8 cellular contexts compared by ENCODE assay signal in the genomic region with DNA sequence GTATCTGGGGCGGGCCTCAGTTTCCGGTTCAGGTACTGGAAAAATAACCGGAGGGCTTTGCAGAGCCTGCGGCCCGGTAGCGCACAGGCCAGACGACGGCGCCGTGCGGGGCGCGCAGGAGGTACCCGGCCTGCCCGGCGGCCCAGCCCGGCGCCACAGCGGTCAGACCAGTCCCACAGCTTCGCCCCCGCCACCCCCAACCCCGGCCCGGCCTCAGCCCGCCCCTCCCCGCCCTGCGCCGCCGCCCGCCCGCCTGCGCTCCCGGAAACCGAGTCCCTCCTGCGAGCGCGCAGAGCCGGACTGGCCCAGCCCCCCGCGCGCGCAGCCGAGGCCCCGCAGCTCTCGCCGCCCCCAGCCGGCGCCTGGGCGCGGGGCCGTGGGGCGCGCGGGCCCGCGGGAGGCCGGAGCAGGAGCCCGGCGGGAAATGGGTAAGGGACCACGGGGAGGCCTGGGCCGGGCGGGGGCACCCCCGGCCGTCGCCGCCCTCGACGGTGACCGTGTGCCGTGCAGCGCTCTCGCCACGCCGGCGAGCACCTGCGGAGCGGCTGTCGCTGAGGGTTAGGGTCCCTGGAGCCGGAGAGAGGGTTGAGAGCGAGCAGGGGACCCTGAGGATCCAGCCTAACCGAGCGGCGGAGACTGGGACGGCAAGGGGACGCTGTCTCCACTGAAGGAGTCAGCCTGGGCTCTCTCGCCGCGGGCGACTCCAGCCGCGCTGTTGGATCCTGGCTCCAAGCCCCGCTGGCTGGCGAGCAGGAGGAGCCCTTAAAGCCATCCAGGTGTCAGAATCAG. TPM values are rescaled to one million over a fixed set of nuclear protein-coding genes. Genes with fewer than 3 reads are reported as not detected.
A peak's percentile ranks its signal among the peaks of the same experiment; 100 is the strongest.
DNase-seq lines count a peak whose midpoint lies in the region; ATAC-seq and TF ChIP-seq lines count a peak whose summit lies in the region.

No MANE protein-coding gene starts in this region.

- BruUV-seq in mammary epithelial cell (replicated peaks; lab: Mats Ljungman, UMichigan): no TSS peak

- peak overlapping the region; percentile 90 for H2AFZ ChIP-seq in mammary epithelial cell (ENCODE audit: low read depth, low read length)

- H3K27me3 ChIP-seq in mammary epithelial cell (ENCODE audit: insufficient read depth, low read length) (no peaks in the 10 kb centered on the region), liver (ENCODE audit: control insufficient read depth in 4 of 4, insufficient read depth in 4 of 4, low read length in 3 of 4) (no peaks in the 10 kb centered on the region), subcutaneous abdominal adipose tissue (ENCODE audit: control insufficient read depth in 5 of 5, insufficient read depth in 4 of 5, low read length in 5 of 5) (peaks cover 6 to 19% (median 14%) of the 10 kb centered on the region in 5 donors)

- dilution Hi-C loops in mammary epithelial cell (cut with HindIII; ENCODE audit: low sequenced_read_pairs): loop anchor here (5.0 kb wide), 1 partner anchor 90 kb away; no protein-coding TSS in a partner anchor

- ATAC-seq in HG03135 (IDR thresholded peaks at IDR 0.05; ENCODE audit: unreplicated experiment) (peak; percentile 62), GM18517 (IDR thresholded peaks at IDR 0.05; ENCODE audit: unreplicated experiment) (no peak)

- H4K20me1 ChIP-seq in mammary epithelial cell (ENCODE audit: insufficient read depth, low read length): no peaks in the 10 kb centered on the region

- peak overlapping the region; percentile 79 for H3K27ac ChIP-seq in mammary epithelial cell (ENCODE audit: insufficient read depth, low read depth, low read length)
- H3K27ac ChIP-seq in liver (ENCODE audit: low read depth in 1 of 2, low read length in 2 of 2): peak overlapping the region; percentile 95 to 96
- no peak overlapping the region for H3K27ac ChIP-seq in subcutaneous abdominal adipose tissue (ENCODE audit: low read depth, low read length)

- intact Hi-C loops in mammary epithelial cell (cut with micrococcal nuclease): loop anchor here (2.0 kb wide), 1 partner anchor 41 kb away; no protein-coding TSS in a partner anchor

- H3K4me1 ChIP-seq in mammary epithelial cell (ENCODE audit: insufficient read depth, low read length) (peaks cover 28% of the 10 kb centered on the region), liver (ENCODE audit: control insufficient read depth in 4 of 4, insufficient read depth in 4 of 4, low read length in 3 of 4) (peaks cover 2 to 42% (median 22%) of the 10 kb centered on the region in 4 donors), subcutaneous abdominal adipose tissue (ENCODE audit: control insufficient read depth in 5 of 5, insufficient read depth in 5 of 5, low read length in 5 of 5) (peaks cover 0 to 6% (median 0%) of the 10 kb centered on the region in 5 donors)

- H3K9ac ChIP-seq in mammary epithelial cell (ENCODE audit: insufficient read depth, low read length): peak overlapping the region; percentile 69
- peak overlapping the region; percentile 91 to 95 for H3K9ac ChIP-seq in liver (ENCODE audit: low read depth in 1 of 2, low read length in 2 of 2)
- H3K9ac ChIP-seq in subcutaneous abdominal adipose tissue (ENCODE audit: low read length in 5 of 5): no peak overlapping the region

- H3K4me2 ChIP-seq in mammary epithelial cell (ENCODE audit: insufficient read depth, low read depth, low read length): peak overlapping the region; percentile 92

- in situ Hi-C loops in mammary epithelial cell (cut with MboI; ENCODE audit: low sequenced_read_pairs in 2 of 2): no loop called here

- peaks cover 31% of the 10 kb centered on the region for H3K79me2 ChIP-seq in mammary epithelial cell (ENCODE audit: insufficient read depth, low read length)

- H3K36me3 ChIP-seq in mammary epithelial cell (ENCODE audit: insufficient read depth, low read length): no peaks in the 10 kb centered on the region
- no peaks in the 10 kb centered on the region for H3K36me3 ChIP-seq in liver (ENCODE audit: control insufficient read depth in 4 of 4, insufficient read depth in 3 of 4, low read depth in 1 of 4, low read length in 3 of 4)
- H3K36me3 ChIP-seq in subcutaneous abdominal adipose tissue (ENCODE audit: control insufficient read depth in 5 of 5, insufficient read depth in 5 of 5, low read length in 5 of 5): no peaks in the 10 kb centered on the region

- H3K4me3 ChIP-seq in mammary epithelial cell (replicated peaks in 1 of 3; ENCODE audit: insufficient read depth in 1 of 3, low read depth in 2 of 3, low read length in 3 of 3): peak overlapping the region; percentile 52 to 76 (median 62)
- H3K4me3 ChIP-seq in liver (ENCODE audit: low read depth in 1 of 3, low read length in 3 of 3): peak overlapping the region; percentile 91 to 96 (median 95)
- H3K4me3 ChIP-seq in subcutaneous abdominal adipose tissue (ENCODE audit: low read depth in 1 of 5, low read length in 5 of 5): peak overlapping the region in 4 of 5 donors; percentile 19 to 46 (median 30)

- DNase-seq in NCI-H748 (lab: John Stamatoyannopoulos, UW; ENCODE audit: unreplicated experiment): peak; percentile 63
- DNase-seq in NCI-H748 treated with DMSO at 0.1 percent for 48 hours (lab: John Stamatoyannopoulos, UW): no peak
- DNase-seq in RKO (ENCODE audit: low spot score): peak; percentile 62
- DNase-seq in mammary epithelial cell: peak; percentile 55

- TF ChIP-seq CTCF in mammary epithelial cell (conservative IDR thresholded peaks at IDR 0.05 in 1 of 2, IDR thresholded peaks at IDR 0.05 in 1 of 2; ENCODE audit: extremely low read depth in 1 of 2, insufficient read depth in 1 of 2, low read depth in 1 of 2, low read length in 2 of 2) (no peak), liver (IDR thresholded peaks at IDR 0.05; ENCODE audit: low read depth, low read length, missing input control) (no peak)

- 4% methylated on average over 7 of the region's 92 CpGs for WGBS in mammary epithelial cell (ENCODE audit: low coverage, missing lambda C conversion rate)
- WGBS in liver: under 1% methylated on average over 92 of the region's 92 CpGs

- H3K9me3 ChIP-seq in mammary epithelial cell (replicated peaks; ENCODE audit: insufficient read depth, low read length) (no peaks in the 10 kb centered on the region), liver (ENCODE audit: control insufficient read depth in 4 of 4, low read length in 3 of 4) (no peaks in the 10 kb centered on the region), subcutaneous abdominal adipose tissue (ENCODE audit: control insufficient read depth in 5 of 5, low read length in 5 of 5) (no peaks in the 10 kb centered on the region)

- CTCF ChIA-PET in mammary epithelial cell (lab: Charles Lee; ENCODE audit: low non-redundant PET): interaction anchor here (1.0 kb wide), 1 partner anchor 19 kb away, joined by 3 read pairs; no protein-coding TSS in a partner anchor

- no peak for TF ChIP-seq RAD21 in liver (IDR thresholded peaks at IDR 0.05)

TF ChIP-seq in liver, 16 proteins besides CTCF, POLR2A, EP300 and RAD21:
- TF ChIP-seq JUND (IDR thresholded peaks at IDR 0.05): no peak
- peak; percentile 1 for TF ChIP-seq SP1 (IDR thresholded peaks at IDR 0.05)
- no peak for TF ChIP-seq RXRA (IDR thresholded peaks at IDR 0.05)

RNA-seq across cellular contexts. Expression of a gene that starts 16.5 kb away (rescaled TPM):
- total RNA-seq in mammary epithelial cell (10 to 100 TPM; 23.8 to 28.6 TPM), liver (10 to 100 TPM; 38.1 to 83.2 TPM)
- polyA plus RNA-seq in mammary epithelial cell (12.8 TPM), liver (10 to 100 TPM; 16.4 to 30.8 TPM)
- polyA minus RNA-seq in mammary epithelial cell: 33.5 TPM

RNA-seq across cellular contexts. Expression of a gene that starts 29.9 kb away (rescaled TPM):
- total RNA-seq in mammary epithelial cell (10 to 100 TPM in 1 of 2 donors, 1 to 10 TPM in 1; 1.0 to 18.0 TPM), liver (10 to 100 TPM in 1 of 2 donors, 1 to 10 TPM in 1; 3.9 to 23.1 TPM)
- polyA plus RNA-seq in mammary epithelial cell (38.0 TPM), liver (100 to 1,000 TPM in 1 of 2 donors, 10 to 100 TPM in 1; 28.5 to 121 TPM)
- polyA minus RNA-seq in mammary epithelial cell: 21.7 TPM

Comparison
In these comparisons a context has a peak if more than half of its experiments do, and no peak if none do; other contexts are left out.
1. H3K4me3 ChIP-seq: peak in every context shown above with its lines; median percentile 95 in liver; 62 in mammary epithelial cell; 30 in subcutaneous abdominal adipose tissue.
2. H3K9ac ChIP-seq: peak in mammary epithelial cell (single experiment) and liver (2 of 2); none in subcutaneous abdominal adipose tissue (0 of 5).